In genomic region chr5:95689680-95690079, GRCh38 we compare ENCODE assay signal across 37 cellular contexts. TPM values are rescaled to one million over a fixed set of nuclear protein-coding genes. Genes with fewer than 3 reads are reported as not detected.
"Had no signal": no experiment of that assay in that cellular context is flagged by ENCODE, and none has a peak within 500 bp of the region (broad histone marks: within the 10 kb centered on the region; RNA-seq: fewer than 3 reads in every experiment).

No MANE protein-coding gene starts in this region.

- DNase-seq: Karpas-422, Kasumi-1, MG63, MM.1S, MV-4-11, NCI-H1048, NCI-H1092, NCI-H1092 treated with DMSO at 0.1 percent for 48 hours, NCI-H1105, NCI-H1105 treated with DMSO at 0.1 percent for 48 hours, NCI-H1417, NCI-H1417 treated with DMSO at 0.1 percent for 48 hours, NCI-H1436, NCI-H1436 treated with DMSO at 0.1 percent for 48 hours, NCI-H146, NCI-H1694, NCI-H1694 treated with DMSO at 0.1 percent for 48 hours, NCI-H187, NCI-H187 treated with DMSO at 0.1 percent for 48 hours, NCI-H1930, NCI-H2029, NCI-H2029 treated with DMSO at 0.1 percent for 48 hours, NCI-H2081, NCI-H2081 treated with DMSO at 0.1 percent for 48 hours, NCI-H2107, NCI-H2171, NCI-H2171 treated with DMSO at 0.1 percent for 48 hours, NCI-H2227 treated with DMSO at 0.1 percent for 48 hours, NCI-H226, NCI-H345, NCI-H446, NCI-H446 treated with DMSO at 0.1 percent for 48 hours, NCI-H510A, NCI-H510A treated with DMSO at 0.1 percent for 48 hours, NCI-H524, NCI-H524 treated with DMSO at 0.1 percent for 48 hours had no signal

- H3K36me3 ChIP-seq: MG63 had no signal

- H3K9me3 ChIP-seq: MG63 had no signal

- H3K4me3 ChIP-seq: MG63 had no signal

- H3K27me3 ChIP-seq: MG63 had no signal

RNA-seq across cellular contexts. Expression of gene SPATA9, which starts 6.9 kb away (rescaled TPM):
- total RNA-seq: MCF 10A had no signal
